Comparison of ENCODE assay signal across 8 cellular contexts in the genomic region with DNA sequence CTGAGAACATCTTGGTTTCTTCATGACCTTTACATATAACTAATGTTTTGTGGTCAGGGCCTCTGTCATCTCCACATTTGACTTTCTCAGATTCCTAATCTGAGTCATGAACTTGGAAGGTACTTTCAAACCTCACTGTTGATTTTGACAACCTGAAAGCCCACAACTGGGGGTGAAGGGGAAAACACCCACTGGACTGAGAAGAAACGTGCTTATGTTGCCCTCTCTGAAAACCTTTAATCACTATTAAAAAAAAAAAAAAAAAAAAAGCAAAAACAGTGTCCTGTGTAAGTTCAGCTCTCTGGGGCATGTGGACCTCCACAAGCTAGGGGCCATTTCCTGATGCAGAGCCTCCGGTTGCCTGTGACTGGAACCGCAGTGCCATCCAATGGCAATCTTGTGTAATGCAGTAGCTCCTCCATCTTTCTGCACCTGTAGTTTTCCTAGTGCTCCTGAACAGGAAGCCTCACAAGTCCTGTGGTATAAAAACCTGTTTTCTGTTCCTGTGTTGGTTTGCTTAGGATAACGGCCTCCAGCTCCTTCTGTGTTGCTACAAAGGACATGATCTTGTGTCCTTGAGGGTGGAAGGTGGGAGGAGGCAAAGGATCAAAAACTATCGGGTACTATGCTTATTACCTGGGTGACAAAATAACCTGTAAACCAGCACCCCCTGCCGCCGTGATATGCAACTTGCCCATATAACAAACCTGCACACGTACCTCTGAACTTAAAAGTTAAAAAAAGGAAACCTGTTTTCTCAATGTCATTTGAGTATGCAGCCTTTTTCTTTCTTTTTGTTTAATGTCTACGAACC.
DNase-seq lines count a peak whose midpoint lies in the region; ATAC-seq and TF ChIP-seq lines count a peak whose summit lies in the region.

No MANE protein-coding gene starts in this region.

- H3K27me3 ChIP-seq in GM06990 (replicated peaks; ENCODE audit: control insufficient read depth, insufficient read depth, low read length) = no peaks in the 10 kb centered on the region

- H3K4me3 ChIP-seq in GM06990 (replicated peaks; ENCODE audit: low read depth, low read length) = peak overlapping the region; percentile 46

- ATAC-seq in GM21526 (IDR thresholded peaks at IDR 0.05; ENCODE audit: low FRiP score, unreplicated experiment) = peak; percentile 87
- ATAC-seq in HG03575 (IDR thresholded peaks at IDR 0.05; ENCODE audit: extremely low read depth, insufficient number of reproducible peaks, low FRiP score, unreplicated experiment) = peak; percentile 78

- peak; percentile 69 for TF ChIP-seq CTCF in GM06990 (IDR thresholded peaks at IDR 0.05; ENCODE audit: insufficient read depth, low read length, poor library complexity, severe bottlenecking)

- no peaks in the 10 kb centered on the region for H3K36me3 ChIP-seq in GM06990 (ENCODE audit: control insufficient read depth, insufficient read depth, low read length)

- DNase-seq in GM06990 (ENCODE audit: extremely low read depth, insufficient read length) = peak; percentile 69
- peak; percentile 51 to 72 for DNase-seq in NCI-H524 (lab: John Stamatoyannopoulos, UW)
- DNase-seq in activated CD8-positive, alpha-beta memory T cell treated with anti-CD3 and anti-CD28 coated beads for 48 hours (ENCODE audit: low read depth in 2 of 3, low spot score in 2 of 3) = peak in 2 of 3 experiments; percentile 17 to 22
- DNase-seq in germinal center (ENCODE audit: low spot score) = peak; percentile 59
- DNase-seq in retina = peak; percentile 80
- DNase-seq in AG08396 (ENCODE audit: low spot score) = no peak
